Comparison of ENCODE assay signal across 12 cellular contexts in the genomic region with DNA sequence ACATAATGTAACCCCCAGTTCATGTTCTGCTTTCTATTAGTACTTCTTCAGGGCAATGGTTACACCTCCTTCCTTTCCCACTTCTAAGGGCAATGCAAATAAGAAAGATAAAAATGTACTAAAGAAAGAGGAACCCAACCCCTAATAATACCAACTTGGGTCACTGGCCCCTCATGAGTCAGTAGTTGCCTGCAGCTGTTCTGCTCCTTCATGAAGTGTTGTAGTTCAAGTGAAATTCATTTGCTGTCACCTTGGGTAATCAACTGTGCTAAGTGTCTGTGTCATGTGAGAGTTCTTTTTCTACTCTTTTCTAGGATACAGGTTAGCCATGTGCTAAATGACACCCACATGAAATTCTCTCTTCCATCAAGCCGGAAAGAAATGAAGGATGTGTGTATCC.
DNase-seq lines count a peak whose midpoint lies in the region; ATAC-seq and TF ChIP-seq lines count a peak whose summit lies in the region.
"Had no signal": no experiment of that assay in that cellular context is flagged by ENCODE, and none has a peak within 500 bp of the region (broad histone marks: within the 10 kb centered on the region; RNA-seq: fewer than 3 reads in every experiment).

No MANE protein-coding gene starts in this region.

- H3K4me3 ChIP-seq in SU-DHL-6 (ENCODE audit: insufficient read depth, low read length, poor library complexity, severe bottlenecking) (no peak overlapping the region), neural progenitor cell (no peak overlapping the region)
- H3K4me3 ChIP-seq: SJSA1 had no signal

- no peaks in the 10 kb centered on the region for H3K79me2 ChIP-seq in SU-DHL-6 (ENCODE audit: insufficient read depth, low read length)
- H3K79me2 ChIP-seq in neural progenitor cell (ENCODE audit: low read depth): no peaks in the 10 kb centered on the region

- H3K36me3 ChIP-seq in SU-DHL-6 (ENCODE audit: low read length) (peaks cover 5% of the 10 kb centered on the region; the same call in 1 of the 2 replicates), neural progenitor cell (no peaks in the 10 kb centered on the region)
- H3K36me3 ChIP-seq: SJSA1 had no signal

- CTCF ChIA-PET in activated CD8-positive, alpha-beta T cell treated with anti-CD3 and anti-CD28 coated beads, Interleukin-2, amount 10 ng/mL, durations not matched to agents 7 days and 5 days (lab: Charles Lee): interaction anchor here (1.0 kb wide), 1 partner anchor 32 kb away, joined by 3 read pairs; no protein-coding TSS in a partner anchor

- no peaks in the 10 kb centered on the region for H4K20me1 ChIP-seq in SU-DHL-6 (ENCODE audit: low read depth, low read length)
- no peaks in the 10 kb centered on the region for H4K20me1 ChIP-seq in neural progenitor cell (ENCODE audit: low read depth)

- H3K9me3 ChIP-seq in SU-DHL-6 (ENCODE audit: insufficient read depth, low read length): no peaks in the 10 kb centered on the region
- H3K9me3 ChIP-seq in neural progenitor cell (ENCODE audit: low read depth): no peaks in the 10 kb centered on the region
- H3K9me3 ChIP-seq: SJSA1 had no signal

- no peak overlapping the region for H2AFZ ChIP-seq in SU-DHL-6 (ENCODE audit: low read depth, low read length, severe bottlenecking)
- no peak overlapping the region for H2AFZ ChIP-seq in neural progenitor cell (replicated peaks)

- H3K27ac ChIP-seq in SU-DHL-6 (ENCODE audit: low read depth, low read length) (no peak overlapping the region), caudate nucleus (ENCODE audit: low read depth, low read length) (no peak overlapping the region), neural progenitor cell (no peak overlapping the region)
- H3K27ac ChIP-seq: SJSA1 had no signal

- POLR2A ChIA-PET in activated CD8-positive, alpha-beta T cell treated with anti-CD3 and anti-CD28 coated beads, Interleukin-2, amount 10 ng/mL, durations not matched to agents 7 days and 5 days (lab: Charles Lee): no interaction called here

- H3K4me1 Mint-ChIP-seq in activated CD8-positive, alpha-beta T cell treated with anti-CD3 and anti-CD28 coated beads, Interleukin-2, amount 10 ng/mL, durations not matched to agents 7 days and 5 days (ENCODE audit: low read depth): peaks cover 30% of the 10 kb centered on the region
- peaks cover 7% of the 10 kb centered on the region for H3K4me1 Mint-ChIP-seq in neural progenitor cell

- peaks cover 81% of the 10 kb centered on the region for H3K36me3 Mint-ChIP-seq in activated CD8-positive, alpha-beta T cell treated with anti-CD3 and anti-CD28 coated beads, Interleukin-2, amount 10 ng/mL, durations not matched to agents 7 days and 5 days (ENCODE audit: low read depth)
- peaks cover 35% of the 10 kb centered on the region for H3K36me3 Mint-ChIP-seq in neural progenitor cell

- H3K9ac ChIP-seq in SU-DHL-6 (ENCODE audit: low read length) (no peak overlapping the region), neural progenitor cell (no peak overlapping the region)

- no peaks in the 10 kb centered on the region for H3K27me3 Mint-ChIP-seq in activated CD8-positive, alpha-beta T cell treated with anti-CD3 and anti-CD28 coated beads, Interleukin-2, amount 10 ng/mL, durations not matched to agents 7 days and 5 days (ENCODE audit: low read depth)
- no peaks in the 10 kb centered on the region for H3K27me3 Mint-ChIP-seq in neural progenitor cell (ENCODE audit: insufficient read depth, low read depth)
- H3K27me3 Mint-ChIP-seq: activated naive CD4-positive, alpha-beta T cell treated with anti-CD3 and anti-CD28 coated beads, Interleukin-2, amount 50 U/mL, for 24 hours; stimulated activated naive CD8-positive, alpha-beta T cell treated with anti-CD3 and anti-CD28 coated beads, Interleukin-15, Interleukin-2, amounts not matched to agents 100 ng/mL and 50 ng/mL, for 24 hours had no signal

- ATAC-seq in GM19463 (IDR thresholded peaks at IDR 0.05; ENCODE audit: unreplicated experiment) (peak; percentile 90), HG03108 (IDR thresholded peaks at IDR 0.05; ENCODE audit: unreplicated experiment) (peak; percentile 85)
- ATAC-seq in activated CD8-positive, alpha-beta T cell treated with anti-CD3 and anti-CD28 coated beads, Interleukin-2, amount 10 ng/mL, durations not matched to agents 7 days and 5 days: no peak

- H3K4me2 ChIP-seq in SU-DHL-6 (ENCODE audit: low read depth, low read length, poor library complexity, severe bottlenecking) (peak overlapping the region; percentile 44), neural progenitor cell (no peak overlapping the region)

- DNase-seq in GDM1 (lab: John Stamatoyannopoulos, UW) (peak; percentile 36), RKO (ENCODE audit: low spot score) (no peak), caudate nucleus (lab: John Stamatoyannopoulos, UW) (no peak), neural progenitor cell (ENCODE audit: low spot score) (no peak)
- no peak for DNase-seq in activated CD8-positive, alpha-beta T cell treated with anti-CD3 and anti-CD28 coated beads, Interleukin-2, amount 10 ng/mL, durations not matched to agents 7 days and 5 days
- DNase-seq: nucleus accumbens had no signal

- peaks cover 17% of the 10 kb centered on the region for H3K4me1 ChIP-seq in neural progenitor cell
- H3K4me1 ChIP-seq: SJSA1 had no signal

- H3K4me3 Mint-ChIP-seq in activated CD8-positive, alpha-beta T cell treated with anti-CD3 and anti-CD28 coated beads, Interleukin-2, amount 10 ng/mL, durations not matched to agents 7 days and 5 days: no peak overlapping the region
- no peak overlapping the region for H3K4me3 Mint-ChIP-seq in neural progenitor cell
- H3K4me3 Mint-ChIP-seq: activated naive CD4-positive, alpha-beta T cell treated with anti-CD3 and anti-CD28 coated beads, Interleukin-2, amount 50 U/mL, for 24 hours; stimulated activated naive CD8-positive, alpha-beta T cell treated with anti-CD3 and anti-CD28 coated beads, Interleukin-15, Interleukin-2, amounts not matched to agents 100 ng/mL and 50 ng/mL, for 24 hours had no signal

- H3K9me2 ChIP-seq in SU-DHL-6 (replicated peaks; ENCODE audit: insufficient read depth, low read length): no peaks in the 10 kb centered on the region

- H3K27ac Mint-ChIP-seq in activated CD8-positive, alpha-beta T cell treated with anti-CD3 and anti-CD28 coated beads, Interleukin-2, amount 10 ng/mL, durations not matched to agents 7 days and 5 days: no peak overlapping the region
- H3K27ac Mint-ChIP-seq in neural progenitor cell: no peak overlapping the region
- H3K27ac Mint-ChIP-seq: activated naive CD4-positive, alpha-beta T cell treated with anti-CD3 and anti-CD28 coated beads, Interleukin-2, amount 50 U/mL, for 24 hours; stimulated activated naive CD8-positive, alpha-beta T cell treated with anti-CD3 and anti-CD28 coated beads, Interleukin-15, Interleukin-2, amounts not matched to agents 100 ng/mL and 50 ng/mL, for 24 hours had no signal

- H3K27me3 ChIP-seq in SU-DHL-6 (ENCODE audit: low read length) (no peaks in the 10 kb centered on the region), neural progenitor cell (no peaks in the 10 kb centered on the region)

- TF ChIP-seq CTCF in SU-DHL-6 (IDR thresholded peaks at IDR 0.05; ENCODE audit: insufficient read depth, low read length, poor library complexity, severe bottlenecking): no peak
- no peak for TF ChIP-seq CTCF in neural progenitor cell (IDR thresholded peaks at IDR 0.05)

- H3F3A ChIP-seq in SU-DHL-6 (ENCODE audit: insufficient read depth) (no peaks in the 10 kb centered on the region), neural progenitor cell (ENCODE audit: low read depth) (no peaks in the 10 kb centered on the region)

- H3K9me3 Mint-ChIP-seq in activated CD8-positive, alpha-beta T cell treated with anti-CD3 and anti-CD28 coated beads, Interleukin-2, amount 10 ng/mL, durations not matched to agents 7 days and 5 days (ENCODE audit: insufficient read depth): no peaks in the 10 kb centered on the region
- no peaks in the 10 kb centered on the region for H3K9me3 Mint-ChIP-seq in neural progenitor cell
- H3K9me3 Mint-ChIP-seq: activated naive CD4-positive, alpha-beta T cell treated with anti-CD3 and anti-CD28 coated beads, Interleukin-2, amount 50 U/mL, for 24 hours; stimulated activated naive CD8-positive, alpha-beta T cell treated with anti-CD3 and anti-CD28 coated beads, Interleukin-15, Interleukin-2, amounts not matched to agents 100 ng/mL and 50 ng/mL, for 24 hours had no signal
